In genomic region chr1:246753670-246754535, GRCh38 we compare ENCODE assay signal across 8 cellular contexts. TPM values are rescaled to one million over a fixed set of nuclear protein-coding genes. Genes with fewer than 3 reads are reported as not detected.
A peak's percentile ranks its signal among the peaks of the same experiment; 100 is the strongest.
DNase-seq lines count a peak whose midpoint lies in the region; TF ChIP-seq lines count a peak whose summit lies in the region.

No MANE protein-coding gene starts in this region.

- WGBS in GM23248 (ENCODE audit: low coverage in 1 of 2, low lambda C conversion rate in 2 of 2, missing lambda C conversion rate in 2 of 2), 2 experiments = 56 to 58% methylated on average over 22 of the region's 22 CpGs

- peak overlapping the region; percentile 51; the same call in 1 of the 2 replicates for H2AFZ ChIP-seq in GM23248

- intact Hi-C loops in ascending aorta (cut with DNase I) = no loop called here

- H3K4me2 ChIP-seq in GM23248 (ENCODE audit: unreplicated experiment) = no peak overlapping the region

- no peak overlapping the region for H3K9ac ChIP-seq in GM23248

- no peaks in the 10 kb centered on the region for H3K4me1 ChIP-seq in GM23248 (ENCODE audit: insufficient read depth)
- no peaks in the 10 kb centered on the region for H3K4me1 ChIP-seq in ascending aorta

- H3K4me3 ChIP-seq in GM23248 (no peak overlapping the region), ascending aorta (no peak overlapping the region)

- H4K20me1 ChIP-seq in GM23248 (ENCODE audit: insufficient read depth) = no peaks in the 10 kb centered on the region

- peak; percentile 21 to 60 (median 41) for TF ChIP-seq CTCF in ascending aorta (IDR thresholded peaks at IDR 0.05)

- no peaks in the 10 kb centered on the region for H3F3A ChIP-seq in GM23248 (ENCODE audit: insufficient read depth)

- H3K9me2 ChIP-seq in GM23248 (ENCODE audit: insufficient read depth) = no peaks in the 10 kb centered on the region

- in situ Hi-C loops in GM23248 (cut with MboI) = no loop called here

- peak; percentile 28 for DNase-seq in GM04504 (ENCODE audit: low read depth)
- peak; percentile 72 for DNase-seq in GM23248
- DNase-seq in LoVo (ENCODE audit: low spot score) = peak; percentile 19
- peak in 4 of 5 donors; percentile 17 to 45 (median 28) for DNase-seq in T-helper 1 cell
- DNase-seq in ascending aorta (ENCODE audit: low spot score in 2 of 2) = peak in 1 of 2 donors; percentile 66
- peak; percentile 59 for DNase-seq in iPS DF 19.7 (ENCODE audit: low read depth, low spot score)
- DNase-seq in stimulated activated CD4-positive, alpha-beta T cell treated with anti-CD3 and anti-CD28 coated beads, Interleukin-12 subunit alpha, Interleukin-12 subunit beta, amount 100 ng/mL, for 24 hours (ENCODE audit: low read depth in 2 of 2) = peak; percentile 17 to 40
- DNase-seq in mesenteric fat pad (ENCODE audit: low spot score) = no peak

- H3K27ac ChIP-seq in GM23248 = no peak overlapping the region
- H3K27ac ChIP-seq in ascending aorta = no peak overlapping the region

- H3K27me3 ChIP-seq in GM23248 (replicated peaks; ENCODE audit: insufficient read depth) = no peaks in the 10 kb centered on the region
- H3K27me3 ChIP-seq in ascending aorta = no peaks in the 10 kb centered on the region

- no peaks in the 10 kb centered on the region for H3K36me3 ChIP-seq in GM23248 (ENCODE audit: low read depth)
- peaks cover 0 to under 1% of the 10 kb centered on the region in 2 donors for H3K36me3 ChIP-seq in ascending aorta

- H3K79me2 ChIP-seq in GM23248 (ENCODE audit: insufficient read depth) = no peaks in the 10 kb centered on the region

- no peaks in the 10 kb centered on the region for H3K9me3 ChIP-seq in GM23248 (ENCODE audit: low read depth)
- H3K9me3 ChIP-seq in ascending aorta = no peaks in the 10 kb centered on the region

RNA-seq across cellular contexts. Expression of gene SCCPDH, which starts 29.7 kb away (rescaled TPM):
- total RNA-seq in GM23248 (2014; rRNA removed; shearing (Covaris generic)) = 26.4 and 36.3 TPM in 2 replicates
- 37.5 and 40.3 TPM in 2 replicates for polyA plus RNA-seq in GM23248 (2016; fragmentation: Nextera tagmentation; extraction: Ambion mirVana)
- total RNA-seq in ascending aorta (8.6 TPM), mesenteric fat pad (57.4 TPM)
